In the genomic region with DNA sequence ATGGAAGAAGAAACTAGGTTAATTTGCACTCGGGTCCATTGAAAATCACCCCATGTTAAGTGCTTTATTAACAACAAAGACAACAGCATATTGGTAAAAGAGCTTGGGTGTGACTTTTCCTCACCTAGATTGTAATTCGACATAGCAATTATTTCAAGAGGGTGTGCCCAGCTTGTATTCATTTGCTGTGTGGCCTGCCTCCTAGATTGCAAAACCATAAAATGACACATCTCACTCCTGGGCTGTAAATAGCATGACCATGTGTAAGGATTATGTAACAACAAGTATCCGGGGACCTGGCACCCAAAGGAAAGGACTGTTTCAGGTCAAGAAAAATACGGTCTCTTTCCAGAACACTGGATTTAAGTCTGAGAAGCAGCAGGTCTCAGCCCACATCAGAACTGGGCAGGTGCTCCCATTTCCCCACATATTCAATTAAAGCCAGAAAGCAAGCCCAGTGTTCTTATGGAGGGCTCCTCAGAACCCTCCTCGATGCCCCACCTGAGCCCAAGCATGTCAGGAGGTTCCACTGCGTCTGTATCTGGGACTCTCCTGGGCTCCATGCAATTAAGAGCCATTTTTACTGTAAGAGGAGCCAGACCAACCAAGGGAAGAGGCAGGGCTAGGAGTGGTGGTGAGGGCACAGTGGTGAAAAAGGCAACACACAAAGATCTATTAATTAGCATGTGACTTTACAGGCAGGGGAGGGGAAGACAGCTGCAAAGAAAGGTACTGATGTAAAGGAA, we compare ENCODE assay signal across 9 cellular contexts. TPM values are rescaled to one million over a fixed set of nuclear protein-coding genes. Genes with fewer than 3 reads are reported as not detected.
DNase-seq lines count a peak whose midpoint lies in the region; ATAC-seq and TF ChIP-seq lines count a peak whose summit lies in the region.
"Had no signal": no experiment of that assay in that cellular context is flagged by ENCODE, and none has a peak within 500 bp of the region (broad histone marks: within the 10 kb centered on the region; RNA-seq: fewer than 3 reads in every experiment).

No MANE protein-coding gene starts in this region.

- no peak overlapping the region for H3K4me3 ChIP-seq in H7 (ENCODE audit: insufficient read depth, low read depth, low read length)
- H3K4me3 ChIP-seq in smooth muscle cell = no peak overlapping the region

- H4K20me1 ChIP-seq in smooth muscle cell (ENCODE audit: low read depth) = no peaks in the 10 kb centered on the region

- DNase-seq in H7 (peak; percentile 17), NOMO-1 treated with DMSO at 0.1 percent for 48 hours (lab: John Stamatoyannopoulos, UW; ENCODE audit: unreplicated experiment) (peak; percentile 34), fibroblast of peridontal ligament (ENCODE audit: extremely low read depth) (peak; percentile 45), smooth muscle cell (lab: John Stamatoyannopoulos, UW; ENCODE audit: unreplicated experiment) (no peak), NCI-H2196 treated with DMSO at 0.1 percent for 48 hours (lab: John Stamatoyannopoulos, UW; ENCODE audit: unreplicated experiment) (no peak), GM13976 (ENCODE audit: low spot score) (no peak)
- DNase-seq: activated T-cell treated with anti-CD3 and anti-CD28 coated beads, Interleukin-2, amount 50 U/mL, for 24 hours; SHP77 had no signal

- 73% methylated on average over 6 of the region's 6 CpGs for WGBS in smooth muscle cell (ENCODE audit: low lambda C conversion rate)

- H3F3A ChIP-seq in smooth muscle cell (ENCODE audit: low read depth) = peaks cover 8% of the 10 kb centered on the region

- in situ Hi-C loops in GM13976 (cut with MboI; ENCODE audit: low sequenced_read_pairs, unreplicated experiment) = no loop called here

- H3K9ac ChIP-seq in smooth muscle cell (ENCODE audit: low read depth) = no peak overlapping the region

- H3K36me3 ChIP-seq in H7 (replicated peaks; ENCODE audit: control insufficient read depth, insufficient read depth, low read length) = no peaks in the 10 kb centered on the region; the same call in 1 of the 2 replicates
- no peaks in the 10 kb centered on the region for H3K36me3 ChIP-seq in smooth muscle cell (ENCODE audit: low read depth)

- no peak for ATAC-seq in GM21515 (IDR thresholded peaks at IDR 0.05; ENCODE audit: unreplicated experiment)

- no peak overlapping the region for H3K27ac ChIP-seq in smooth muscle cell (ENCODE audit: low read depth)

- H3K4me2 ChIP-seq in smooth muscle cell = peak overlapping the region; percentile 19

- peaks cover 4% of the 10 kb centered on the region for H3K79me2 ChIP-seq in smooth muscle cell (ENCODE audit: low read depth)

- TF ChIP-seq CTCF in smooth muscle cell (IDR thresholded peaks at IDR 0.05; ENCODE audit: borderline replicate concordance, insufficient read depth, poor library complexity, severe bottlenecking) (no peak), GM13976 (IDR thresholded peaks at IDR 0.05; ENCODE audit: borderline replicate concordance, control extremely low read depth, extremely low read depth, insufficient read depth, missing control alignments) (no peak)

- no peaks in the 10 kb centered on the region for H3K4me1 ChIP-seq in smooth muscle cell (ENCODE audit: low read depth)

- no peak overlapping the region for H2AFZ ChIP-seq in smooth muscle cell (ENCODE audit: low read depth)

- no peaks in the 10 kb centered on the region for H3K9me3 ChIP-seq in smooth muscle cell (replicated peaks; ENCODE audit: low read depth)

- H3K27me3 ChIP-seq in H7 (ENCODE audit: control insufficient read depth, insufficient read depth, low read length) = no peaks in the 10 kb centered on the region
- no peaks in the 10 kb centered on the region for H3K27me3 ChIP-seq in smooth muscle cell (ENCODE audit: low read depth)

RNA-seq across cellular contexts. Expression of a gene that starts 39.2 kb away (rescaled TPM):
- 12.5 and 14.9 TPM in 2 replicates for total RNA-seq in H7 (2014; rRNA removed; shearing (Covaris generic))
- total RNA-seq in smooth muscle cell = 5.5 and 5.7 TPM in 2 replicates
- polyA plus RNA-seq in smooth muscle cell = 1.8 and 2.3 TPM in 2 replicates

Comparison
In these comparisons a context has a peak if more than half of its experiments do, and no peak if none do; other contexts are left out.
1. DNase-seq: peak in H7 (single experiment), NOMO-1 treated with DMSO at 0.1 percent for 48 hours (single experiment) and fibroblast of peridontal ligament (single experiment); none in smooth muscle cell (single experiment), NCI-H2196 treated with DMSO at 0.1 percent for 48 hours (single experiment) and GM13976 (single experiment).